ENCODE assay signal across 8 cellular contexts in genomic region chr2:216023055-216023648, GRCh38.
A peak's percentile ranks its signal among the peaks of the same experiment; 100 is the strongest.
DNase-seq lines count a peak whose midpoint lies in the region; ATAC-seq and TF ChIP-seq lines count a peak whose summit lies in the region.

No MANE protein-coding gene starts in this region.

- ATAC-seq in GM18868 (IDR thresholded peaks at IDR 0.05; ENCODE audit: unreplicated experiment): peak; percentile 95
- ATAC-seq in HG03045 (IDR thresholded peaks at IDR 0.05; ENCODE audit: unreplicated experiment): peak; percentile 77

- TF ChIP-seq CTCF in fibroblast of pulmonary artery (IDR thresholded peaks at IDR 0.05; ENCODE audit: low read length, missing control alignments): peak; percentile 80

- peak; percentile 82 for DNase-seq in COLO829 (ENCODE audit: low spot score)
- DNase-seq in NCI-H524 (lab: John Stamatoyannopoulos, UW): peak; percentile 14 to 86
- DNase-seq in activated T-cell treated with anti-CD3 and anti-CD28 coated beads for 1 hour (ENCODE audit: low read depth): peak; percentile 28
- DNase-seq in fibroblast of pulmonary artery (ENCODE audit: low read depth): peak; percentile 71
- DNase-seq in retina: peak; percentile 15
- no peak for DNase-seq in GF-D8 (lab: John Stamatoyannopoulos, UW)

- H3K4me3 ChIP-seq in fibroblast of pulmonary artery (replicated peaks; ENCODE audit: low read depth, low read length): no peak overlapping the region
